9 cellular contexts compared by ENCODE assay signal in genomic region chr15:64503640-64504039, GRCh38. TPM values are rescaled to one million over a fixed set of nuclear protein-coding genes. Genes with fewer than 3 reads are reported as not detected.
DNase-seq lines count a peak whose midpoint lies in the region; ATAC-seq and TF ChIP-seq lines count a peak whose summit lies in the region.
"Had no signal": no experiment of that assay in that cellular context is flagged by ENCODE, and none has a peak within 500 bp of the region (broad histone marks: within the 10 kb centered on the region; RNA-seq: fewer than 3 reads in every experiment).

No MANE protein-coding gene starts in this region.

- H3K27me3 Mint-ChIP-seq in stimulated activated naive CD8-positive, alpha-beta T cell treated with anti-CD3 and anti-CD28 coated beads, Interleukin-15, Interleukin-2, amounts not matched to agents 100 ng/mL and 50 ng/mL, for 24 hours = no peaks in the 10 kb centered on the region
- H3K27me3 Mint-ChIP-seq in brain (no peaks in the 10 kb centered on the region), naive B cell (no peaks in the 10 kb centered on the region), progenitor cell of endocrine pancreas (no peaks in the 10 kb centered on the region)

- H3K9me3 Mint-ChIP-seq in stimulated activated naive CD8-positive, alpha-beta T cell treated with anti-CD3 and anti-CD28 coated beads, Interleukin-15, Interleukin-2, amounts not matched to agents 100 ng/mL and 50 ng/mL, for 24 hours = no peaks in the 10 kb centered on the region
- H3K9me3 Mint-ChIP-seq in brain (no peaks in the 10 kb centered on the region), naive B cell (no peaks in the 10 kb centered on the region), progenitor cell of endocrine pancreas (ENCODE audit: low read depth) (no peaks in the 10 kb centered on the region)

- TF ChIP-seq CTCF in brain (conservative IDR thresholded peaks at IDR 0.05) (no peak), progenitor cell of endocrine pancreas (IDR thresholded peaks at IDR 0.05; ENCODE audit: unreplicated experiment) (no peak)

- DNase-seq in stimulated activated naive CD8-positive, alpha-beta T cell treated with anti-CD3 and anti-CD28 coated beads, Interleukin-15, Interleukin-2, amounts not matched to agents 100 U/mL and 50 U/mL, for 24 hours = no peak
- DNase-seq in naive B cell = no peak
- DNase-seq in NCI-H2107 (lab: John Stamatoyannopoulos, UW) = no peak
- no peak for DNase-seq in NCI-H510A (lab: John Stamatoyannopoulos, UW)
- DNase-seq in progenitor cell of endocrine pancreas (ENCODE audit: low spot score, unreplicated experiment) = no peak
- DNase-seq: GOT3 had no signal

- no peak for ATAC-seq in stimulated activated naive CD8-positive, alpha-beta T cell treated with anti-CD3 and anti-CD28 coated beads, Interleukin-15, Interleukin-2, amounts not matched to agents 100 U/mL and 50 U/mL, for 24 hours
- ATAC-seq in naive B cell (ENCODE audit: low read depth in 2 of 2) (no peak), HG02678 (IDR thresholded peaks at IDR 0.05; ENCODE audit: unreplicated experiment) (no peak)

- H3K27ac Mint-ChIP-seq in stimulated activated naive CD8-positive, alpha-beta T cell treated with anti-CD3 and anti-CD28 coated beads, Interleukin-15, Interleukin-2, amounts not matched to agents 100 ng/mL and 50 ng/mL, for 24 hours = peak overlapping the region; percentile 87
- H3K27ac Mint-ChIP-seq in brain = peak overlapping the region; percentile 4 to 90 (median 63)
- H3K27ac Mint-ChIP-seq in naive B cell = peak overlapping the region in 5 of 6 donors; percentile 3 to 83 (median 60)
- H3K27ac Mint-ChIP-seq in progenitor cell of endocrine pancreas = no peak overlapping the region

- H3K4me1 Mint-ChIP-seq in stimulated activated naive CD8-positive, alpha-beta T cell treated with anti-CD3 and anti-CD28 coated beads, Interleukin-15, Interleukin-2, amounts not matched to agents 100 ng/mL and 50 ng/mL, for 24 hours (ENCODE audit: low read depth) = peaks cover 85% of the 10 kb centered on the region
- peaks cover 95% of the 10 kb centered on the region for H3K4me1 Mint-ChIP-seq in brain
- H3K4me1 Mint-ChIP-seq in naive B cell = peaks cover 39 to 44% (median 42%) of the 10 kb centered on the region in 3 donors
- H3K4me1 Mint-ChIP-seq in progenitor cell of endocrine pancreas (ENCODE audit: low read depth) = peaks cover 38% of the 10 kb centered on the region

- peak overlapping the region; percentile 24 for H3K4me3 Mint-ChIP-seq in stimulated activated naive CD8-positive, alpha-beta T cell treated with anti-CD3 and anti-CD28 coated beads, Interleukin-15, Interleukin-2, amounts not matched to agents 100 ng/mL and 50 ng/mL, for 24 hours
- H3K4me3 Mint-ChIP-seq in brain (peak overlapping the region; percentile 3 to 57 (median 34)), naive B cell (peak overlapping the region in 2 of 8 donors; percentile 48), progenitor cell of endocrine pancreas (ENCODE audit: low read depth) (no peak overlapping the region)

- peaks cover 64% of the 10 kb centered on the region for H3K36me3 Mint-ChIP-seq in stimulated activated naive CD8-positive, alpha-beta T cell treated with anti-CD3 and anti-CD28 coated beads, Interleukin-15, Interleukin-2, amounts not matched to agents 100 ng/mL and 50 ng/mL, for 24 hours (ENCODE audit: low read depth)
- H3K36me3 Mint-ChIP-seq in brain = peaks cover 39% of the 10 kb centered on the region
- H3K36me3 Mint-ChIP-seq in naive B cell = peaks cover 11 to 21% of the 10 kb centered on the region in 2 donors
- H3K36me3 Mint-ChIP-seq in progenitor cell of endocrine pancreas (ENCODE audit: insufficient read depth) = peaks cover 15% of the 10 kb centered on the region

RNA-seq across cellular contexts. Expression of gene ZNF609, which starts 43.3 kb away (rescaled TPM):
- polyA plus RNA-seq in brain (ENCODE audit: insufficient read depth, low read depth, low replicate concordance) = 29.4 TPM
- 1 to 10 TPM in 5 of 6 donors, under 1 TPM in 1; 0.83 to 4.4 (median 2.6) TPM for polyA plus RNA-seq in naive B cell (ENCODE audit: low read depth in 6 of 6)
- total RNA-seq in progenitor cell of endocrine pancreas = 72.0 and 75.3 TPM in 2 replicates
